Comparison of ENCODE assay signal across 7 cellular contexts in the genomic region with DNA sequence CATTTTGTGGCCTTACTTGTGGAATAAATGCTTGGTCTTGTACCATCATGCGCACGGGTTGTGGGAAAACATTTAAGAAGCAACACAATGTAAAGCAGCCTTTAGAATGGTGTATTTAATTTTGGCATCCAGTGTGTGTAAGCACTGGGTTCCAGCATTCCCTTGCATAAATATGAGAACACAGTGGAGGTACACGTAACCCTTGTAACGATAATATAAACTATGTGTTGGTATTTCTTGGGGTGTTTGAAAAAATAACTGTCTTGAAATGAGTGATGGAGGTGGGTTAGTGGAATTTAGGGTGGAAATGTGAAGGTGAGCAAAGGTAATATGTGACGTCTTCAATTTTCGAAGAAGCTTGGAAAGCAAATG. TPM values are rescaled to one million over a fixed set of nuclear protein-coding genes. Genes with fewer than 3 reads are reported as not detected.
DNase-seq lines count a peak whose midpoint lies in the region; ATAC-seq and TF ChIP-seq lines count a peak whose summit lies in the region.

No MANE protein-coding gene starts in this region.

- H3K9me3 ChIP-seq in iPS-18a (ENCODE audit: control insufficient read depth, low read depth, low read length) = no peaks in the 10 kb centered on the region

- peaks cover 22% of the 10 kb centered on the region for H3K36me3 Mint-ChIP-seq in activated T-helper 2 cell treated with anti-CD3 and anti-CD28 coated beads, Interferon-gamma antibody, Interleukin-2, Interleukin-4, amounts not matched to agents 10 μg/mL and 5 μg/mL and 100 μg/mL, durations not matched to agents 14 hours and 24 hours and 36 hours (ENCODE audit: low read depth)

- TF ChIP-seq CTCF in HL-60 (IDR thresholded peaks at IDR 0.05; ENCODE audit: insufficient read depth, low read length) = no peak

- peak overlapping the region; percentile 90 for H3K4me3 Mint-ChIP-seq in activated T-helper 2 cell treated with anti-CD3 and anti-CD28 coated beads, Interferon-gamma antibody, Interleukin-2, Interleukin-4, amounts not matched to agents 10 μg/mL and 5 μg/mL and 100 μg/mL, durations not matched to agents 14 hours and 24 hours and 36 hours (ENCODE audit: low read depth)
- peak overlapping the region; percentile 88 to 99 for H3K4me3 Mint-ChIP-seq in stimulated activated naive CD8-positive, alpha-beta T cell treated with anti-CD3 and anti-CD28 coated beads, Interleukin-15, amount 100 ng/mL, for 72 hours

- H3K9me3 Mint-ChIP-seq in activated T-helper 2 cell treated with anti-CD3 and anti-CD28 coated beads, Interferon-gamma antibody, Interleukin-2, Interleukin-4, amounts not matched to agents 10 μg/mL and 5 μg/mL and 100 μg/mL, durations not matched to agents 14 hours and 24 hours and 36 hours = no peaks in the 10 kb centered on the region
- no peaks in the 10 kb centered on the region for H3K9me3 Mint-ChIP-seq in stimulated activated naive CD8-positive, alpha-beta T cell treated with anti-CD3 and anti-CD28 coated beads, Interleukin-15, amount 100 ng/mL, for 72 hours

- peak overlapping the region; percentile 84 for H3K9ac ChIP-seq in iPS-18a (ENCODE audit: low read length)

- H3K27ac Mint-ChIP-seq in activated T-helper 2 cell treated with anti-CD3 and anti-CD28 coated beads, Interferon-gamma antibody, Interleukin-2, Interleukin-4, amounts not matched to agents 10 μg/mL and 5 μg/mL and 100 μg/mL, durations not matched to agents 14 hours and 24 hours and 36 hours = peak overlapping the region; percentile 92
- H3K27ac Mint-ChIP-seq in stimulated activated naive CD8-positive, alpha-beta T cell treated with anti-CD3 and anti-CD28 coated beads, Interleukin-15, amount 100 ng/mL, for 72 hours = no peak overlapping the region

- H3K36me3 ChIP-seq in iPS-18a (ENCODE audit: control insufficient read depth, low read depth, low read length) = no peaks in the 10 kb centered on the region

- H3K27me3 ChIP-seq in HL-60 (ENCODE audit: insufficient read depth, poor library complexity, severe bottlenecking) = no peaks in the 10 kb centered on the region
- H3K27me3 ChIP-seq in iPS-18a (ENCODE audit: control insufficient read depth, insufficient read depth, low read length) = peaks cover 22% of the 10 kb centered on the region

- peaks cover 17% of the 10 kb centered on the region for H3K4me1 Mint-ChIP-seq in activated T-helper 2 cell treated with anti-CD3 and anti-CD28 coated beads, Interferon-gamma antibody, Interleukin-2, Interleukin-4, amounts not matched to agents 10 μg/mL and 5 μg/mL and 100 μg/mL, durations not matched to agents 14 hours and 24 hours and 36 hours (ENCODE audit: low read depth)
- H3K4me1 Mint-ChIP-seq in stimulated activated naive CD8-positive, alpha-beta T cell treated with anti-CD3 and anti-CD28 coated beads, Interleukin-15, amount 100 ng/mL, for 72 hours = peaks cover 33% of the 10 kb centered on the region

- intact Hi-C loops in activated T-helper 2 cell treated with anti-CD3 and anti-CD28 coated beads, Interferon-gamma antibody, Interleukin-2, Interleukin-4, amounts not matched to agents 10 μg/mL and 5 μg/mL and 100 μg/mL, durations not matched to agents 14 hours and 24 hours and 36 hours (cut with micrococcal nuclease) = no loop called here

- peak overlapping the region; percentile 71 for H3K4me3 ChIP-seq in HL-60 (replicated peaks; ENCODE audit: insufficient read depth, low read length)
- peak overlapping the region; percentile 78 for H3K4me3 ChIP-seq in iPS-18a (ENCODE audit: low read length)

- H3K4me1 ChIP-seq in iPS-18a (ENCODE audit: control insufficient read depth, low read depth, low read length) = peaks cover 16% of the 10 kb centered on the region

- H3K27ac ChIP-seq in HL-60 (replicated peaks) (peak overlapping the region; percentile 81), iPS-18a (ENCODE audit: low read length) (peak overlapping the region; percentile 43)

- no peak for DNase-seq in HL-60 (ENCODE audit: low read depth in 1 of 2, low spot score in 1 of 2)
- no peak for DNase-seq in activated T-helper 2 cell treated with anti-CD3 and anti-CD28 coated beads, Interferon-gamma antibody, Interleukin-2, Interleukin-4, amounts not matched to agents 10 μg/mL and 5 μg/mL and 100 μg/mL, durations not matched to agents 14 hours and 24 hours and 36 hours (ENCODE audit: low spot score)
- DNase-seq in stimulated activated naive CD8-positive, alpha-beta T cell treated with anti-CD3 and anti-CD28 coated beads, Interleukin-15, amount 100 ng/mL, for 72 hours = no peak
- DNase-seq in foreskin melanocyte = no peak

- no peak for ATAC-seq in stimulated activated naive CD8-positive, alpha-beta T cell treated with anti-CD3 and anti-CD28 coated beads, Interleukin-15, amount 100 ng/mL, for 72 hours
- ATAC-seq in GM18502 (IDR thresholded peaks at IDR 0.05; ENCODE audit: poor library complexity, unreplicated experiment) = no peak
- no peak for ATAC-seq in HG03039 (IDR thresholded peaks at IDR 0.05; ENCODE audit: unreplicated experiment)

- H3K27me3 Mint-ChIP-seq in activated T-helper 2 cell treated with anti-CD3 and anti-CD28 coated beads, Interferon-gamma antibody, Interleukin-2, Interleukin-4, amounts not matched to agents 10 μg/mL and 5 μg/mL and 100 μg/mL, durations not matched to agents 14 hours and 24 hours and 36 hours (ENCODE audit: low read depth) = no peaks in the 10 kb centered on the region
- H3K27me3 Mint-ChIP-seq in stimulated activated naive CD8-positive, alpha-beta T cell treated with anti-CD3 and anti-CD28 coated beads, Interleukin-15, amount 100 ng/mL, for 72 hours = no peaks in the 10 kb centered on the region

RNA-seq across cellular contexts. Expression of gene DCUN1D4, which starts 2.1 kb away (rescaled TPM):
- total RNA-seq in activated T-helper 2 cell treated with anti-CD3 and anti-CD28 coated beads, Interferon-gamma antibody, Interleukin-2, Interleukin-4, amounts not matched to agents 10 μg/mL and 5 μg/mL and 100 μg/mL, durations not matched to agents 14 hours and 24 hours and 36 hours = 31.5 and 32.6 TPM in 2 replicates
